Comparison of ENCODE assay signal across 11 cellular contexts in genomic region chr5:77850536-77851228, GRCh38.
A peak's percentile ranks its signal among the peaks of the same experiment; 100 is the strongest.
DNase-seq lines count a peak whose midpoint lies in the region; ATAC-seq, FAIRE-seq and TF ChIP-seq lines count a peak whose summit lies in the region.
"Had no signal": no experiment of that assay in that cellular context is flagged by ENCODE, and none has a peak within 500 bp of the region (broad histone marks: within the 10 kb centered on the region; RNA-seq: fewer than 3 reads in every experiment).

No MANE protein-coding gene starts in this region.

- no peak overlapping the region for H3K4me2 ChIP-seq in GM12878 (ENCODE audit: control insufficient read depth, insufficient read depth)

- TF ChIP-seq POLR2A in GM12878 (IDR thresholded peaks at IDR 0.05; ENCODE audit: low read depth, low read length): no peak
- no peak for TF ChIP-seq POLR2A in right lobe of liver (IDR thresholded peaks at IDR 0.05)

- H3K4me3 ChIP-seq in GM12878 (no peak overlapping the region), right lobe of liver (peak overlapping the region in 2 of 3 donors; percentile 56 to 62), stomach smooth muscle (ENCODE audit: low read length in 2 of 2) (peak overlapping the region; percentile 80 to 86)

- H3K4me1 ChIP-seq in GM12878 (ENCODE audit: control insufficient read depth, insufficient read depth, low read length): peaks cover 3% of the 10 kb centered on the region; the same call in 1 of the 2 replicates
- H3K4me1 ChIP-seq in right lobe of liver: no peaks in the 10 kb centered on the region
- peaks cover 5% of the 10 kb centered on the region for H3K4me1 ChIP-seq in stomach smooth muscle (ENCODE audit: control insufficient read depth, insufficient read depth, low read length)
- H3K4me1 ChIP-seq: A549 had no signal

- H4K20me1 ChIP-seq in GM12878 (ENCODE audit: control insufficient read depth, insufficient read depth): no peaks in the 10 kb centered on the region

- intact Hi-C loops in GM12878 (cut with micrococcal nuclease; ENCODE audit: unreplicated experiment): loop anchor here (5.0 to 10.0 kb wide), 3 partner anchors 87 to 218 kb away; no protein-coding TSS in a partner anchor
- intact Hi-C loops in right lobe of liver (cut with DNase I): no loop called here

- RAD21 ChIA-PET in GM12878 (lab: Charles Lee; ENCODE audit: unreplicated experiment): no interaction called here

- 0 out of 2 replicates have a peak overlapping the region, but pooled peaks have one; percentile 78 for H2AFZ ChIP-seq in GM12878 (ENCODE audit: control insufficient read depth, low read depth, low read length)

- no peak for ATAC-seq in GM12878
- no peak for ATAC-seq in right lobe of liver
- ATAC-seq: A549 had no signal

- H3K9ac ChIP-seq in GM12878 (ENCODE audit: control insufficient read depth, insufficient read depth, low read length): no peak overlapping the region
- H3K9ac ChIP-seq in stomach smooth muscle (ENCODE audit: low read length in 2 of 2): peak overlapping the region; percentile 21 to 63

- H3K36me3 ChIP-seq in GM12878 (ENCODE audit: control insufficient read depth in 2 of 2, insufficient read depth in 2 of 2, low read length in 1 of 2) (no peaks in the 10 kb centered on the region), right lobe of liver (no peaks in the 10 kb centered on the region), stomach smooth muscle (ENCODE audit: control insufficient read depth in 2 of 2, insufficient read depth in 2 of 2, low read length in 2 of 2) (no peaks in the 10 kb centered on the region)

- POLR2A ChIA-PET in GM12878 (lab: Charles Lee) (interaction anchor here (1.2 kb wide), 1 partner anchor 76 kb away, joined by 3 read pairs; no protein-coding TSS in a partner anchor), GM10248 (lab: Yijun Ruan, JAX) (no interaction called here)

- H3K27ac ChIP-seq in GM12878 (ENCODE audit: control insufficient read depth, insufficient read depth) (no peak overlapping the region), right lobe of liver (no peak overlapping the region), stomach smooth muscle (ENCODE audit: low read length) (peak overlapping the region; percentile 55)

- H3K4me3 Mint-ChIP-seq in T-helper 1 cell treated with Interleukin-12 subunit alpha and Interleukin-12 subunit beta and Interleukin-4 antibody, amounts not matched to agents 30 μg/mL and 1 μg/mL, for 36 hours: peak overlapping the region; percentile 68

- peak overlapping the region; percentile 29 for H3K27ac Mint-ChIP-seq in T-helper 1 cell treated with Interleukin-12 subunit alpha and Interleukin-12 subunit beta and Interleukin-4 antibody, amounts not matched to agents 30 μg/mL and 1 μg/mL, for 36 hours

- CTCF ChIA-PET in GM12878 (lab: Yijun Ruan, JAX): no interaction called here
- CTCF ChIA-PET in GM10248 (lab: Yijun Ruan, JAX): interaction anchor here (1.5 kb wide), 1 partner anchor 9 kb away, joined by 4 read pairs; no protein-coding TSS in a partner anchor

- H3K27me3 Mint-ChIP-seq in T-helper 1 cell treated with Interleukin-12 subunit alpha and Interleukin-12 subunit beta and Interleukin-4 antibody, amounts not matched to agents 30 μg/mL and 1 μg/mL, for 36 hours (ENCODE audit: low read depth): peaks cover 73% of the 10 kb centered on the region

- TF ChIP-seq RAD21 in GM12878 (IDR thresholded peaks at IDR 0.05; ENCODE audit: insufficient read depth, low read depth, low read length): no peak

- no TSS peak for BruUV-seq in GM12878 (replicated peaks; lab: Mats Ljungman, UMichigan)

- no peaks in the 10 kb centered on the region for H3K9me3 Mint-ChIP-seq in T-helper 1 cell treated with Interleukin-12 subunit alpha and Interleukin-12 subunit beta and Interleukin-4 antibody, amounts not matched to agents 30 μg/mL and 1 μg/mL, for 36 hours

- no peak for DNase-seq in T-helper 1 cell
- no peak for DNase-seq in GM12878 (ENCODE audit: low read depth, low spot score)
- DNase-seq in right lobe of liver: no peak
- DNase-seq in COR-L47 (lab: John Stamatoyannopoulos, UW): no peak
- DNase-seq in stimulated activated CD4-positive, alpha-beta T cell treated with anti-CD3 and anti-CD28 coated beads, Interleukin-1b, Interleukin-23, amount 100 ng/mL, for 48 hours: no peak
- DNase-seq in GM10248 (ENCODE audit: extremely low spot score): no peak
- DNase-seq: activated effector memory CD4-positive, alpha-beta T cell treated with Interleukin-2 at 50 U/mL for 16 hours; SHP77 treated with DMSO at 0.1 percent for 48 hours had no signal

- no peak for TF ChIP-seq CTCF in GM12878 (IDR thresholded peaks at IDR 0.05 in 2 of 3, conservative IDR thresholded peaks at IDR 0.05 in 1 of 3; ENCODE audit: control insufficient read depth in 2 of 3, extremely low read depth in 1 of 3, insufficient read depth in 1 of 3, low read depth in 3 of 3, low read length in 3 of 3)
- TF ChIP-seq CTCF in right lobe of liver (IDR thresholded peaks at IDR 0.05): no peak
- TF ChIP-seq CTCF in GM10248 (IDR thresholded peaks at IDR 0.05; ENCODE audit: control extremely low read depth, extremely low read depth, low read depth, missing control alignments): no peak

- no peak for FAIRE-seq in GM12878 (lab: Jason Lieb, UNC)
- FAIRE-seq: A549 had no signal

- SMC1A ChIA-PET in GM12878 (lab: Charles Lee; ENCODE audit: uncharacterized antibody, unreplicated experiment): interaction anchor here (2.9 kb wide), 1 partner anchor 10 kb away, joined by 7 read pairs; no protein-coding TSS in a partner anchor

- H3K9me3 ChIP-seq in GM12878 (replicated peaks; ENCODE audit: control insufficient read depth, insufficient read depth, low read length) (no peaks in the 10 kb centered on the region; the same call in 2 of the 3 replicates), right lobe of liver (no peaks in the 10 kb centered on the region), stomach smooth muscle (ENCODE audit: control insufficient read depth in 2 of 2, low read length in 2 of 2) (no peaks in the 10 kb centered on the region)
- H3K9me3 ChIP-seq: A549 had no signal

- no peak for TF ChIP-seq EP300 in GM12878 (IDR thresholded peaks at IDR 0.05; ENCODE audit: borderline replicate concordance in 1 of 2, control insufficient read depth in 1 of 2, low read depth in 2 of 2, low read length in 2 of 2)

- WGBS in GM12878 (ENCODE audit: insufficient coverage, insufficient replicate concordance, low lambda C conversion rate, missing lambda C conversion rate): 96% methylated on average over 37 of the region's 37 CpGs
- 81% methylated on average over 25 of the region's 37 CpGs for WGBS in right lobe of liver (ENCODE audit: insufficient coverage, low coverage, low lambda C conversion rate, missing lambda C conversion rate)

- H3K4me1 Mint-ChIP-seq in T-helper 1 cell treated with Interleukin-12 subunit alpha and Interleukin-12 subunit beta and Interleukin-4 antibody, amounts not matched to agents 30 μg/mL and 1 μg/mL, for 36 hours (ENCODE audit: low read depth): peaks cover 19% of the 10 kb centered on the region

- H3K36me3 Mint-ChIP-seq in T-helper 1 cell treated with Interleukin-12 subunit alpha and Interleukin-12 subunit beta and Interleukin-4 antibody, amounts not matched to agents 30 μg/mL and 1 μg/mL, for 36 hours (ENCODE audit: low read depth): no peaks in the 10 kb centered on the region

- H3K27me3 ChIP-seq in GM12878 (replicated peaks in 1 of 2; ENCODE audit: control insufficient read depth in 2 of 2, insufficient read depth in 2 of 2, low read length in 1 of 2) (no peaks in the 10 kb centered on the region), right lobe of liver (no peaks in the 10 kb centered on the region), stomach smooth muscle (ENCODE audit: control insufficient read depth in 1 of 2, insufficient read depth in 2 of 2, low read length in 2 of 2) (no peaks in the 10 kb centered on the region)

- H3K79me2 ChIP-seq in GM12878 (ENCODE audit: control insufficient read depth, insufficient read depth, low read length): no peaks in the 10 kb centered on the region

- in situ Hi-C loops in GM12878 (cut with MboI): no loop called here

TF ChIP-seq in GM12878, 131 proteins besides CTCF, POLR2A, EP300 and RAD21 (continues in another document):
- TF ChIP-seq SIX5 (IDR thresholded peaks at IDR 0.05; ENCODE audit: low read depth, low read length, severe bottlenecking): no peak
- TF ChIP-seq TARDBP (IDR thresholded peaks at IDR 0.05; ENCODE audit: borderline replicate concordance): no peak
- TF ChIP-seq ZNF24 (IDR thresholded peaks at IDR 0.05): no peak
- TF ChIP-seq HSF1 (IDR thresholded peaks at IDR 0.05; ENCODE audit: low read depth, low read length): no peak
- no peak for TF ChIP-seq POLR2AphosphoS5 (IDR thresholded peaks at IDR 0.05; ENCODE audit: low read length)
- no peak for TF ChIP-seq EZH2 (IDR thresholded peaks at IDR 0.05; ENCODE audit: borderline replicate concordance, control insufficient read depth, low read depth, low read length)
- TF ChIP-seq RB1 (IDR thresholded peaks at IDR 0.05; ENCODE audit: borderline replicate concordance): no peak
- no peak for TF ChIP-seq GABPA (IDR thresholded peaks at IDR 0.05; ENCODE audit: low read depth)
